In genomic region chr1:64966158-64966963, GRCh38 we compare ENCODE assay signal across 8 cellular contexts. TPM values are rescaled to one million over a fixed set of nuclear protein-coding genes. Genes with fewer than 3 reads are reported as not detected.
DNase-seq lines count a peak whose midpoint lies in the region; ATAC-seq and TF ChIP-seq lines count a peak whose summit lies in the region.

TSS of gene JAK1 (minus strand) at chr1:64966549. CDS start at chr1:64886264, 80,285 bp downstream.

- H3K36me3 ChIP-seq in KMS-11 (ENCODE audit: insufficient read depth) = no peaks in the 10 kb centered on the region

- H3K27ac ChIP-seq in KMS-11 (peak within 1 kb of the TSS; percentile 69), RWPE1 (peak within 1 kb of the TSS; percentile 71)

- TF ChIP-seq CTCF in KMS-11 (conservative IDR thresholded peaks at IDR 0.05; ENCODE audit: low read depth, low read length) = no peak
- no peak for TF ChIP-seq CTCF in RWPE1 (conservative IDR thresholded peaks at IDR 0.05; ENCODE audit: low read depth)
- no peak for TF ChIP-seq CTCF in fibroblast of the aortic adventitia (IDR thresholded peaks at IDR 0.05; ENCODE audit: insufficient read depth, low read length)
- no peak for TF ChIP-seq CTCF in nephron progenitor cell (IDR thresholded peaks at IDR 0.05)

- H3K4me3 ChIP-seq in KMS-11 (IDR thresholded peaks at IDR 0.05; ENCODE audit: insufficient read depth, low read depth, low read length) = peak within 1 kb of the TSS; percentile 85
- peak within 1 kb of the TSS; percentile 92 for H3K4me3 ChIP-seq in fibroblast of the aortic adventitia (ENCODE audit: low read depth, low read length)

- peak within 1 kb of the TSS; percentile 81 for H2AFZ ChIP-seq in KMS-11 (ENCODE audit: low read depth)

- H3K9me3 Mint-ChIP-seq in nephron progenitor cell = no peaks in the 10 kb centered on the region
- H3K9me3 Mint-ChIP-seq in stimulated activated naive CD8-positive, alpha-beta T cell treated with anti-CD3 and anti-CD28 coated beads, Interleukin-15, Interleukin-2, amounts not matched to agents 100 ng/mL and 50 ng/mL, for 24 hours = no peaks in the 10 kb centered on the region

- H4K20me1 ChIP-seq in KMS-11 (ENCODE audit: insufficient read depth) = no peaks in the 10 kb centered on the region; the same call in 1 of the 2 replicates

- DNase-seq in Daoy (ENCODE audit: low read depth) = peak; percentile 92
- peak; percentile 96 for DNase-seq in RWPE1 (ENCODE audit: low spot score)
- peak; percentile 85 for DNase-seq in activated T-helper 9 cell treated with anti-CD3 and anti-CD28 coated beads, Interleukin-2, amount 50 U/mL, for 16 hours (ENCODE audit: low read depth)
- peak; percentile 65 for DNase-seq in fibroblast of the aortic adventitia (ENCODE audit: low read depth)
- DNase-seq in nephron progenitor cell = peak; percentile 94

- H3K79me2 ChIP-seq in KMS-11 (ENCODE audit: insufficient read depth, low read depth) = peaks cover 39% of the 10 kb centered on the region

- H3K4me2 ChIP-seq in KMS-11 = peak within 1 kb of the TSS; percentile 77

- H3K27me3 Mint-ChIP-seq in nephron progenitor cell (ENCODE audit: low read depth, poor library complexity) = peaks cover 33% of the 10 kb centered on the region
- H3K27me3 Mint-ChIP-seq in stimulated activated naive CD8-positive, alpha-beta T cell treated with anti-CD3 and anti-CD28 coated beads, Interleukin-15, Interleukin-2, amounts not matched to agents 100 ng/mL and 50 ng/mL, for 24 hours = no peaks in the 10 kb centered on the region

- H3K4me1 Mint-ChIP-seq in nephron progenitor cell = peaks cover 31% of the 10 kb centered on the region
- peaks cover 14% of the 10 kb centered on the region for H3K4me1 Mint-ChIP-seq in stimulated activated naive CD8-positive, alpha-beta T cell treated with anti-CD3 and anti-CD28 coated beads, Interleukin-15, Interleukin-2, amounts not matched to agents 100 ng/mL and 50 ng/mL, for 24 hours (ENCODE audit: low read depth)

- POLR2A ChIA-PET in RWPE1 (lab: Yijun Ruan, JAX; ENCODE audit: low non-redundant PET) = interaction anchor here (0.5 to 1.0 kb wide), 3 partner anchors 36 to 454 kb away, joined by 3 to 5 read pairs (median 4); no protein-coding TSS in a partner anchor

- H3K36me3 Mint-ChIP-seq in nephron progenitor cell (ENCODE audit: low read depth) = no peaks in the 10 kb centered on the region
- H3K36me3 Mint-ChIP-seq in stimulated activated naive CD8-positive, alpha-beta T cell treated with anti-CD3 and anti-CD28 coated beads, Interleukin-15, Interleukin-2, amounts not matched to agents 100 ng/mL and 50 ng/mL, for 24 hours (ENCODE audit: low read depth) = peaks cover 4% of the 10 kb centered on the region

- peak within 1 kb of the TSS; percentile 82; the same call in 1 of the 2 replicates for H3K9ac ChIP-seq in KMS-11

- peaks cover 48% of the 10 kb centered on the region for H3K4me1 ChIP-seq in KMS-11 (ENCODE audit: low read depth, poor library complexity, severe bottlenecking)

- peak within 1 kb of the TSS; percentile 17 for H3K27ac Mint-ChIP-seq in nephron progenitor cell
- H3K27ac Mint-ChIP-seq in stimulated activated naive CD8-positive, alpha-beta T cell treated with anti-CD3 and anti-CD28 coated beads, Interleukin-15, Interleukin-2, amounts not matched to agents 100 ng/mL and 50 ng/mL, for 24 hours = peak within 1 kb of the TSS; percentile 84

- no peaks in the 10 kb centered on the region for H3K27me3 ChIP-seq in KMS-11 (ENCODE audit: insufficient read depth, low read depth)

- H3K4me3 Mint-ChIP-seq in nephron progenitor cell = peak within 1 kb of the TSS; percentile 89
- H3K4me3 Mint-ChIP-seq in stimulated activated naive CD8-positive, alpha-beta T cell treated with anti-CD3 and anti-CD28 coated beads, Interleukin-15, Interleukin-2, amounts not matched to agents 100 ng/mL and 50 ng/mL, for 24 hours = peak within 1 kb of the TSS; percentile 86

- CTCF ChIA-PET in RWPE1 (lab: Yijun Ruan, JAX) = interaction anchor here (0.6 kb wide), 1 partner anchor 35 kb away, joined by 3 read pairs; no protein-coding TSS in a partner anchor

- peak; percentile 72 for ATAC-seq in GM21786 (IDR thresholded peaks at IDR 0.05; ENCODE audit: unreplicated experiment)

RNA-seq across cellular contexts. Expression of gene JAK1, which starts in this region (rescaled TPM):
- total RNA-seq in Daoy (2014; rRNA removed; shearing (Covaris generic)) = 70.3 and 115 TPM in 2 replicates
- 159 and 255 TPM in 2 replicates for total RNA-seq in fibroblast of the aortic adventitia (ENCODE audit: low replicate concordance)

Comparison
In these comparisons a context has a peak if more than half of its experiments do, and no peak if none do; other contexts are left out.
1. Peak in every context shown above with its lines: DNase-seq, ATAC-seq, H3K4me3 ChIP-seq and H3K27ac ChIP-seq.